Comparison of ENCODE assay signal across 10 cellular contexts in the genomic region with DNA sequence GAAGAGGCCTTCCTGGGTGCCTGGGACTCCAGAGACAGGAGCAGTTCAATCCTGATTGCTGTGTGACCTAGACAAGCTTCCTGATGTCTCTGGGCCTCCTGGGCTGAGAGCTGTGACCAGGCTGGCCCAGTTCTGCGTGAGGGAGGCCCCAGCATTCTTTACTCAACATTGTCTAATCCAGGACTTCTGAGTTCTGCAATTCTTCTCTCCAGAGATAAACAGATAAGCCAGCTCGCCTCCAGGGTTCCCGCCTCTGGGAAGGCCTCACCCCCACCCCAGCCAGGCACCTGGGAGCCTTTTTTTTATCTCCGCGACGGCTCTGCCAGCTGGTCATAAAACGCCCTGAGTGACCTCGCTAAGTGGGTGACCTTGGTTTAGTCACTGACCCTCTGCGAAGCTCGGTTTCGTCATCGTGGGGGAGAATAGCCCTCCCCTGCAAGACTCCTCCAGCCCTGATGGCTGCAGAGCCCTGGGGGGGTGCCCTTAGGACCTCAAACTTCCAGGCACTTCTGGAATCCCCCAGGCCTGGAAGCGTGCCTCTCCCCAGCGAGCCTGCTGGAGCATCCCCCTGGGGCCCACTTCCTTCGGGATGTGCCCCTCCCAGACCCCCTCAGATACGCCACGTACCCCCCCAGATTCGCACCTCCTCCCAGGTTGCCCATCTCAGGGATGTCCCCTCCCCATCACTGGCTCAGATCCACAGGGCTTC. TPM values are rescaled to one million over a fixed set of nuclear protein-coding genes. Genes with fewer than 3 reads are reported as not detected.
A peak's percentile ranks its signal among the peaks of the same experiment; 100 is the strongest.
DNase-seq lines count a peak whose midpoint lies in the region; ATAC-seq, FAIRE-seq and TF ChIP-seq lines count a peak whose summit lies in the region.
"Had no signal": no experiment of that assay in that cellular context is flagged by ENCODE, and none has a peak within 500 bp of the region (broad histone marks: within the 10 kb centered on the region; RNA-seq: fewer than 3 reads in every experiment).

No MANE protein-coding gene starts in this region.

- H3K36me3 ChIP-seq in right lobe of liver = no peaks in the 10 kb centered on the region
- H3K36me3 ChIP-seq in esophagus muscularis mucosa = no peaks in the 10 kb centered on the region

- peaks cover 0 to 6% (median 0%) of the 10 kb centered on the region in 4 donors for H3K4me1 ChIP-seq in right lobe of liver
- peaks cover 0 to 5% (median 2%) of the 10 kb centered on the region in 4 donors for H3K4me1 ChIP-seq in esophagus muscularis mucosa

- peak in 3 of 4 donors; percentile 18 to 30 (median 27) for ATAC-seq in right lobe of liver

- TF ChIP-seq CTCF in astrocyte of the spinal cord (IDR thresholded peaks at IDR 0.05; ENCODE audit: low read depth, low read length) (no peak), right lobe of liver (IDR thresholded peaks at IDR 0.05) (no peak), esophagus muscularis mucosa (IDR thresholded peaks at IDR 0.05) (no peak)

- intact Hi-C loops in right lobe of liver (cut with DNase I) (no loop called here), esophagus muscularis mucosa (cut with DNase I) (no loop called here)

- FAIRE-seq in HTR-8/SVneo (lab: Jason Lieb, UNC) = peak; percentile 81
- FAIRE-seq in GM19239 (lab: Jason Lieb, UNC) = no peak

- WGBS in right lobe of liver (ENCODE audit: insufficient coverage, low coverage, low lambda C conversion rate, missing lambda C conversion rate) = no CpG with 5 or more reads among the region's 18 CpGs
- WGBS in esophagus muscularis mucosa = 48% methylated on average over 11 of the region's 18 CpGs

- TF ChIP-seq POLR2A in right lobe of liver (IDR thresholded peaks at IDR 0.05) (no peak), esophagus muscularis mucosa (IDR thresholded peaks at IDR 0.05; ENCODE audit: low read depth) (no peak)

- in situ Hi-C loops in astrocyte of the spinal cord (cut with HindIII; ENCODE audit: low sequenced_read_pairs) = no loop called here

- H3K4me3 ChIP-seq in astrocyte of the spinal cord (ENCODE audit: low read depth, low read length) = no peak overlapping the region
- no peak overlapping the region for H3K4me3 ChIP-seq in right lobe of liver
- no peak overlapping the region for H3K4me3 ChIP-seq in esophagus muscularis mucosa

- H3K27me3 ChIP-seq in right lobe of liver (no peaks in the 10 kb centered on the region), esophagus muscularis mucosa (peaks cover 0 to 40% (median 3%) of the 10 kb centered on the region in 4 donors)

- H3K27ac ChIP-seq in right lobe of liver = no peak overlapping the region
- H3K27ac ChIP-seq in esophagus muscularis mucosa (replicated peaks in 1 of 4) = no peak overlapping the region

- no peak for TF ChIP-seq EP300 in esophagus muscularis mucosa (IDR thresholded peaks at IDR 0.05)

- DNase-seq in AG08395 (ENCODE audit: low spot score) = peak; percentile 27
- DNase-seq in HTR-8/SVneo (ENCODE audit: insufficient read length, low spot score) = peak; percentile 86
- peak; percentile 20 for DNase-seq in astrocyte of the spinal cord (ENCODE audit: low read depth, low spot score)
- no peak for DNase-seq in right lobe of liver
- DNase-seq in esophagus muscularis mucosa (ENCODE audit: extremely low spot score) = no peak
- no peak for DNase-seq in GM19239 (ENCODE audit: insufficient read length, low spot score)
- no peak for DNase-seq in central memory CD4-positive, alpha-beta T cell
- DNase-seq in hippocampal formation (lab: John Stamatoyannopoulos, UW) = no peak
- DNase-seq: foreskin melanocyte, NCI-H510A had no signal

- no peaks in the 10 kb centered on the region for H3K9me3 ChIP-seq in right lobe of liver
- no peaks in the 10 kb centered on the region for H3K9me3 ChIP-seq in esophagus muscularis mucosa

RNA-seq across cellular contexts. Expression of a gene that starts 1.9 kb away (rescaled TPM):
- total RNA-seq in right lobe of liver (under 1 TPM in 1 of 6 experiments, not detected in 5; 0.61 TPM), esophagus muscularis mucosa (1 to 10 TPM in 1 of 4 donors, not detected in 3; 1.0 TPM)

RNA-seq across cellular contexts. Expression of a gene that starts 42.2 kb away (rescaled TPM):
- total RNA-seq in right lobe of liver (under 1 TPM in 5 of 6 experiments, not detected in 1; 0.09 to 0.31 (median 0.12) TPM), esophagus muscularis mucosa (under 1 TPM; 0.17 to 0.57 (median 0.37) TPM)

RNA-seq across cellular contexts. Expression of a gene that starts 52.7 kb away (rescaled TPM):
- total RNA-seq in right lobe of liver (not detected), esophagus muscularis mucosa (not detected)

Comparison
In these comparisons a context has a peak if more than half of its experiments do, and no peak if none do; other contexts are left out.
1. DNase-seq: peak in AG08395 (single experiment), HTR-8/SVneo (single experiment) and astrocyte of the spinal cord (single experiment); none in right lobe of liver (0 of 3), esophagus muscularis mucosa (single experiment), GM19239 (single experiment), central memory CD4-positive, alpha-beta T cell (single experiment) and hippocampal formation (0 of 2).